ENCODE assay signal across 8 cellular contexts in the genomic region with DNA sequence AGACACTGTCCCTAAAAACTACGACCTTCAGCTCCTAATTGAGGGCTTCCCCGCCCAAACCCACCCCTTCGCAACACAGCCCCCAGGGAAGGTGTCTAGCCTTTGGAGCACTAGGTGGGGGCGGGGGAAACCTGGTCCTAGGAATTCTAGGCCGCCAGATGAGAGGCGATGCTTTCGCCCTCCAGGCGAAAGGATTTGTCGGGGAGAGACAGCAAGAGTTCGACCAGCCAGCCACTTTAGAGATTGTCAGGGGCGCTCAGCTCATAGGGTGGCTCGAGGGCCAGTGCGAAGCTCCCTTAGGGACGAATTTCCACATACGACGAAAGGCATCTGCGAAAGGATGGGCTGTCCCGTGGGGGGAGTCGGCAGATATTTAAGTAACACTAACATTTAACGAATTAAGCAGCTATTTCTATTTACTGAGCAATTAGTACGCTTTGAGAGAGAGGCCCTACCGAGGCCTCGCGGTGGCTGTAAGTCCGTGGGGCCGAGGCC. TPM values are rescaled to one million over a fixed set of nuclear protein-coding genes. Genes with fewer than 3 reads are reported as not detected.
DNase-seq lines count a peak whose midpoint lies in the region; ATAC-seq and TF ChIP-seq lines count a peak whose summit lies in the region.
"Had no signal": no experiment of that assay in that cellular context is flagged by ENCODE, and none has a peak within 500 bp of the region (broad histone marks: within the 10 kb centered on the region; RNA-seq: fewer than 3 reads in every experiment).

No MANE protein-coding gene starts in this region.

- peaks cover 9% of the 10 kb centered on the region for H3F3A ChIP-seq in GM23248 (ENCODE audit: insufficient read depth)

- no peaks in the 10 kb centered on the region for H3K9me2 ChIP-seq in GM23248 (ENCODE audit: insufficient read depth)

- H3K4me1 Mint-ChIP-seq in T-cell (peaks cover 24 to 32% (median 29%) of the 10 kb centered on the region in 3 donors), glutamatergic neuron (ENCODE audit: low read depth, unreplicated experiment) (peaks cover 39% of the 10 kb centered on the region)
- peaks cover 8 to 18% of the 10 kb centered on the region in 2 donors for H3K4me1 Mint-ChIP-seq in stimulated activated naive B cell treated with anti-CD40 and anti-IgM and Interleukin-4, amounts not matched to agents 10 μg/mL and 1 μg/mL and 100 μg/mL, for 72 hours

- in situ Hi-C loops in GM23248 (cut with MboI), result no loop called here

- ATAC-seq in T-cell (replicated peaks in 1 of 4), result peak in 1 of 4 experiments; percentile 36
- peak in 1 of 2 donors; percentile 58 for ATAC-seq in stimulated activated naive B cell treated with anti-CD40 and anti-IgM and Interleukin-4, amounts not matched to agents 10 μg/mL and 1 μg/mL and 100 μg/mL, for 72 hours (replicated peaks)
- ATAC-seq in HG02870 (IDR thresholded peaks at IDR 0.05; ENCODE audit: unreplicated experiment), result no peak

- H3K9ac ChIP-seq in GM23248, result peak overlapping the region; percentile 71

- DNase-seq in GM23248 (no peak), T-cell (no peak), glutamatergic neuron (peak; percentile 60), SK-N-DZ (ENCODE audit: low spot score) (no peak), retina (no peak)
- DNase-seq in stimulated activated naive B cell treated with anti-CD40 and anti-IgM and Interleukin-4, amounts not matched to agents 10 μg/mL and 1 μg/mL and 100 μg/mL, for 72 hours, result no peak

- H3K36me3 Mint-ChIP-seq in T-cell, result no peaks in the 10 kb centered on the region
- no peaks in the 10 kb centered on the region for H3K36me3 Mint-ChIP-seq in glutamatergic neuron (ENCODE audit: unreplicated experiment)
- no peaks in the 10 kb centered on the region for H3K36me3 Mint-ChIP-seq in stimulated activated naive B cell treated with anti-CD40 and anti-IgM and Interleukin-4, amounts not matched to agents 10 μg/mL and 1 μg/mL and 100 μg/mL, for 72 hours

- H3K9me3 Mint-ChIP-seq in T-cell, result no peaks in the 10 kb centered on the region
- peaks cover 11% of the 10 kb centered on the region for H3K9me3 Mint-ChIP-seq in glutamatergic neuron (ENCODE audit: unreplicated experiment)
- no peaks in the 10 kb centered on the region for H3K9me3 Mint-ChIP-seq in stimulated activated naive B cell treated with anti-CD40 and anti-IgM and Interleukin-4, amounts not matched to agents 10 μg/mL and 1 μg/mL and 100 μg/mL, for 72 hours

- H3K27me3 Mint-ChIP-seq in T-cell (peaks cover 0 to 2% of the 10 kb centered on the region in 2 donors), glutamatergic neuron (ENCODE audit: unreplicated experiment) (peaks cover 17% of the 10 kb centered on the region)
- peaks cover 4 to 6% of the 10 kb centered on the region in 2 donors for H3K27me3 Mint-ChIP-seq in stimulated activated naive B cell treated with anti-CD40 and anti-IgM and Interleukin-4, amounts not matched to agents 10 μg/mL and 1 μg/mL and 100 μg/mL, for 72 hours

- peaks cover 29% of the 10 kb centered on the region for H3K79me2 ChIP-seq in GM23248 (ENCODE audit: insufficient read depth)

- no peaks in the 10 kb centered on the region for H3K9me3 ChIP-seq in GM23248 (ENCODE audit: low read depth)

- H3K4me3 ChIP-seq in GM23248, result peak overlapping the region; percentile 67

- peak; percentile 46 for TF ChIP-seq CTCF in glutamatergic neuron (IDR thresholded peaks at IDR 0.05; ENCODE audit: partially characterized antibody, unreplicated experiment)

- 23 to 30% methylated on average over 26 of the region's 26 CpGs for WGBS in GM23248 (ENCODE audit: low coverage in 1 of 2, low lambda C conversion rate in 2 of 2, missing lambda C conversion rate in 2 of 2), 2 experiments

- CTCF ChIA-PET in T-cell (lab: Charles Lee), result interaction anchor here (0.5 to 3.2 kb wide), 22 partner anchors 15 to 618 kb away, joined by 3 to 34 read pairs (median 4); a partner anchor contains a TSS

- peak overlapping the region; percentile 70 for H3K27ac ChIP-seq in GM23248

- no peaks in the 10 kb centered on the region for H4K20me1 ChIP-seq in GM23248 (ENCODE audit: insufficient read depth)

- peak overlapping the region; percentile 70 for H2AFZ ChIP-seq in GM23248

- peak overlapping the region; percentile 77 for H3K4me2 ChIP-seq in GM23248 (ENCODE audit: unreplicated experiment)

- H3K27ac Mint-ChIP-seq in T-cell (peak overlapping the region; percentile 93 to 99), glutamatergic neuron (ENCODE audit: unreplicated experiment) (peak overlapping the region; percentile 98)
- peak overlapping the region; percentile 95 for H3K27ac Mint-ChIP-seq in stimulated activated naive B cell treated with anti-CD40 and anti-IgM and Interleukin-4, amounts not matched to agents 10 μg/mL and 1 μg/mL and 100 μg/mL, for 72 hours

- no peaks in the 10 kb centered on the region for H3K4me1 ChIP-seq in GM23248 (ENCODE audit: insufficient read depth)

- POLR2A ChIA-PET in T-cell (lab: Charles Lee), result interaction anchor here in 1 of 2 donors (0.5 to 0.7 kb wide), 2 partner anchors 45 to 602 kb away, joined by 3 to 7 read pairs; no protein-coding TSS in a partner anchor

- H3K4me3 Mint-ChIP-seq in T-cell (peak overlapping the region; percentile 73 to 90 (median 85)), glutamatergic neuron (ENCODE audit: unreplicated experiment) (peak overlapping the region; percentile 94)
- H3K4me3 Mint-ChIP-seq in stimulated activated naive B cell treated with anti-CD40 and anti-IgM and Interleukin-4, amounts not matched to agents 10 μg/mL and 1 μg/mL and 100 μg/mL, for 72 hours, result peak overlapping the region; percentile 91 to 92

- no peaks in the 10 kb centered on the region for H3K27me3 ChIP-seq in GM23248 (replicated peaks; ENCODE audit: insufficient read depth)

- no peaks in the 10 kb centered on the region for H3K36me3 ChIP-seq in GM23248 (ENCODE audit: low read depth)

RNA-seq across cellular contexts. Expression of a gene that starts 5.3 kb away (rescaled TPM):
- 212 and 230 TPM in 2 replicates for total RNA-seq in GM23248 (2014; rRNA removed; shearing (Covaris generic))
- polyA plus RNA-seq in GM23248 (2016; fragmentation: Nextera tagmentation; extraction: Ambion mirVana), result 616 and 629 TPM in 2 replicates
- total RNA-seq in T-cell (10 to 100 TPM in 2 of 5 donors, 1 to 10 TPM in 3; 2.5 to 14.7 (median 8.7) TPM), glutamatergic neuron (ENCODE audit: unreplicated experiment) (11.4 TPM)
- polyA plus RNA-seq in SK-N-DZ (2014; cell fraction: cytosol; rRNA removed), result 10.9 and 12.6 TPM in 2 replicates
- polyA plus RNA-seq in SK-N-DZ (2014; cell fraction: nucleus; rRNA removed), result 4.7 and 5.3 TPM in 2 replicates
- total RNA-seq: SK-MEL-5 had no signal

RNA-seq across cellular contexts. Expression of a gene that starts 19.8 kb away (rescaled TPM):
- 0.54 TPM in 1 of 2 replicates, not detected in the other for total RNA-seq in GM23248 (2014; rRNA removed; shearing (Covaris generic))
- polyA plus RNA-seq in GM23248 (2016; fragmentation: Nextera tagmentation; extraction: Ambion mirVana), result 0.19 and 0.33 TPM in 2 replicates
- under 1 TPM in 4 of 5 donors, not detected in 1; 0.19 to 0.33 (median 0.23) TPM for total RNA-seq in T-cell
- total RNA-seq in glutamatergic neuron (ENCODE audit: unreplicated experiment), result 19.2 TPM
- polyA plus RNA-seq in SK-N-DZ (2014; cell fraction: cytosol; rRNA removed), result 3.3 and 4.1 TPM in 2 replicates
- polyA plus RNA-seq in SK-N-DZ (2014; cell fraction: nucleus; rRNA removed), result 1.2 and 2.7 TPM in 2 replicates

RNA-seq across cellular contexts. Expression of a gene that starts 22.6 kb away (rescaled TPM):
- 193 and 222 TPM in 2 replicates for total RNA-seq in GM23248 (2014; rRNA removed; shearing (Covaris generic))
- 259 and 284 TPM in 2 replicates for polyA plus RNA-seq in GM23248 (2016; fragmentation: Nextera tagmentation; extraction: Ambion mirVana)
- total RNA-seq in T-cell (10 to 100 TPM; 24.5 to 63.3 (median 56.9) TPM), glutamatergic neuron (ENCODE audit: unreplicated experiment) (115 TPM)
- polyA plus RNA-seq in SK-N-DZ (2014; cell fraction: cytosol; rRNA removed), result 115 and 153 TPM in 2 replicates
- polyA plus RNA-seq in SK-N-DZ (2014; cell fraction: nucleus; rRNA removed), result 114 and 115 TPM in 2 replicates

RNA-seq across cellular contexts. Expression of a gene that starts 24.7 kb away (rescaled TPM):
- total RNA-seq in GM23248 (2014; rRNA removed; shearing (Covaris generic)), result 37.7 and 44.0 TPM in 2 replicates
- 16.8 and 19.1 TPM in 2 replicates for polyA plus RNA-seq in GM23248 (2016; fragmentation: Nextera tagmentation; extraction: Ambion mirVana)
- total RNA-seq in T-cell (10 to 100 TPM in 2 of 5 donors, 1 to 10 TPM in 3; 5.0 to 11.7 (median 8.3) TPM), glutamatergic neuron (ENCODE audit: unreplicated experiment) (1.9 TPM)
- 3.2 and 3.8 TPM in 2 replicates for polyA plus RNA-seq in SK-N-DZ (2014; cell fraction: cytosol; rRNA removed)
- 5.6 and 15.1 TPM in 2 replicates for polyA plus RNA-seq in SK-N-DZ (2014; cell fraction: nucleus; rRNA removed)

RNA-seq across cellular contexts. Expression of a gene that starts 33.4 kb away (rescaled TPM):
- 48.7 and 65.9 TPM in 2 replicates for total RNA-seq in GM23248 (2014; rRNA removed; shearing (Covaris generic))
- 45.9 and 46.2 TPM in 2 replicates for polyA plus RNA-seq in GM23248 (2016; fragmentation: Nextera tagmentation; extraction: Ambion mirVana)
- total RNA-seq in T-cell (10 to 100 TPM; 42.9 to 58.8 (median 54.8) TPM), glutamatergic neuron (ENCODE audit: unreplicated experiment) (44.0 TPM)
- polyA plus RNA-seq in SK-N-DZ (2014; cell fraction: cytosol; rRNA removed), result 90.6 and 91.7 TPM in 2 replicates
- 69.4 and 98.9 TPM in 2 replicates for polyA plus RNA-seq in SK-N-DZ (2014; cell fraction: nucleus; rRNA removed)

Comparison
In these comparisons a context has a peak if more than half of its experiments do, and no peak if none do; other contexts are left out.
1. RNA of a gene that starts 5.3 kb away (total RNA-seq): 212 to 230 TPM in GM23248; 11.4 TPM in glutamatergic neuron (single experiment) and 2.5 to 14.7 TPM in T-cell; every median in the first group is over 10 times any median in the second.
2. RNA of a gene that starts 19.8 kb away (total RNA-seq): 19.2 TPM in glutamatergic neuron (single experiment); 0.54 TPM in GM23248 and 0.19 to 0.33 TPM in T-cell; every median in the first group is over 10 times any median in the second.
3. Peak in every context shown above with its lines, with median percentiles within 50 percentile points of each other: H3K27ac Mint-ChIP-seq and H3K4me3 Mint-ChIP-seq.